In the genomic region with DNA sequence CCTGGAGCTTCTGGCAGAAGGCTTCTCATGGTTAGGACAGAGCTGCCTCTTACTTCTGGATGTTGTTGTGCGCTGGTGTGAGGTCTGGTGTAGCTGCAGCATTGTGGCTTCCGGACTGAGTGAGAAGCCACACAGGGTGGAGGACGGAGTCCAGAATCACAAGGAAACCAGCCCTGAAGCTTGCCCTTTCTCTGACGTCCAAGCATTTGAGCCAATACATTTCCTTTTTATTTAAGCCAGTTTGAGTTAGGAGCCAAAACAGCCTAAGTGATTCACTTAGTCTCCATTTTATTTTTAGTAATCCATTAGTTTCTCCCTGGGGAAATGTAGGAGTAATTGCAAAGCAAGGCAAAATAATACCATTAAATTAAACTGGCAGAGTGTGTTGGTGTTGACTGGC, we compare ENCODE assay signal across 13 cellular contexts.
DNase-seq lines count a peak whose midpoint lies in the region; ATAC-seq and TF ChIP-seq lines count a peak whose summit lies in the region.
"Had no signal": no experiment of that assay in that cellular context is flagged by ENCODE, and none has a peak within 500 bp of the region (broad histone marks: within the 10 kb centered on the region; RNA-seq: fewer than 3 reads in every experiment).

No MANE protein-coding gene starts in this region.

- H4K20me1 ChIP-seq in SK-N-SH (ENCODE audit: insufficient read depth) = no peaks in the 10 kb centered on the region

- no peak overlapping the region for H3K4me2 ChIP-seq in SK-N-SH
- H3K4me2 ChIP-seq: hepatocyte had no signal

- no peak overlapping the region for H3K9ac ChIP-seq in SK-N-SH

- peaks cover 18% of the 10 kb centered on the region for H3F3A ChIP-seq in SK-N-SH (replicated peaks; ENCODE audit: insufficient read depth)

- H3K9me3 ChIP-seq in SK-N-SH (no peaks in the 10 kb centered on the region), left lung (no peaks in the 10 kb centered on the region), uterus (no peaks in the 10 kb centered on the region)
- H3K9me3 ChIP-seq: mucosa of descending colon had no signal

- TF ChIP-seq RAD21 in SK-N-SH (IDR thresholded peaks at IDR 0.05; ENCODE audit: low read length) = no peak

- ATAC-seq in SK-N-SH treated with all-trans-retinoic acid at 6 μM for 48 hours (no peak), left lung (peak; percentile 70), HG03280 (IDR thresholded peaks at IDR 0.05; ENCODE audit: unreplicated experiment) (no peak)
- ATAC-seq: mucosa of descending colon had no signal

- no peak for TF ChIP-seq EP300 in SK-N-SH (IDR thresholded peaks at IDR 0.05; ENCODE audit: borderline replicate concordance in 1 of 2, low read depth in 1 of 2, low read length in 1 of 2)

- H3K79me2 ChIP-seq in SK-N-SH (ENCODE audit: insufficient read depth) = peaks cover 21% of the 10 kb centered on the region

- H3K36me3 ChIP-seq in SK-N-SH (replicated peaks in 1 of 2; ENCODE audit: control insufficient read depth in 1 of 2, insufficient read depth in 2 of 2, low read length in 1 of 2) (peaks cover 0 to 2% of the 10 kb centered on the region in 2 experiments), left lung (no peaks in the 10 kb centered on the region), uterus (no peaks in the 10 kb centered on the region)

- intact Hi-C loops in left lung (cut with DNase I) = no loop called here
- intact Hi-C loops in uterus (cut with DNase I; ENCODE audit: low total_unique reads) = no loop called here

- H3K4me3 ChIP-seq in SK-N-SH (ENCODE audit: low read depth in 2 of 2, low read length in 1 of 2) (no peak overlapping the region), left lung (no peak overlapping the region), uterus (no peak overlapping the region)
- H3K4me3 ChIP-seq: hepatocyte, mucosa of descending colon had no signal

- no peak overlapping the region for H2AFZ ChIP-seq in SK-N-SH (ENCODE audit: low read depth)
- H2AFZ ChIP-seq: hepatocyte had no signal

- H3K27ac ChIP-seq in SK-N-SH (ENCODE audit: low read depth in 2 of 2, low read length in 1 of 2) (peak overlapping the region in 1 of 2 experiments; percentile 17; a peak in 1 of 4 replicates), left lung (peak overlapping the region in 1 of 2 donors; percentile 30), uterus (no peak overlapping the region)
- H3K27ac ChIP-seq: hepatocyte, VCaP had no signal

- CTCF ChIA-PET in SK-N-SH (lab: Yijun Ruan, JAX) = interaction anchor here (0.8 kb wide), 1 partner anchor 10 kb away, joined by 4 read pairs; no protein-coding TSS in a partner anchor

- no peak for DNase-seq in SK-N-SH
- DNase-seq in dermis blood vessel endothelial cell = peak; percentile 57
- peak in 1 of 2 donors; percentile 37 for DNase-seq in left lung
- DNase-seq in uterus = peak; percentile 22
- DNase-seq in NCI-H510A (lab: John Stamatoyannopoulos, UW) = no peak
- DNase-seq in stimulated activated CD4-positive, alpha-beta T cell treated with anti-CD3 and anti-CD28 coated beads, Interleukin-2, amount 100 ng/mL, for 48 hours = no peak
- DNase-seq: mucosa of descending colon; NCI-H1930; stimulated activated CD4-positive, alpha-beta T cell treated with anti-CD3 and anti-CD28 coated beads, Interleukin-12 subunit alpha, Interleukin-12 subunit beta, amount 100 ng/mL, for 4 hours had no signal

- TF ChIP-seq POLR2A in uterus (IDR thresholded peaks at IDR 0.05) = no peak

- H3K27me3 ChIP-seq in SK-N-SH (ENCODE audit: insufficient read depth) (no peaks in the 10 kb centered on the region), left lung (no peaks in the 10 kb centered on the region), uterus (no peaks in the 10 kb centered on the region)
- H3K27me3 ChIP-seq: hepatocyte had no signal

- POLR2A ChIA-PET in SK-N-SH (lab: Yijun Ruan, JAX) = no interaction called here

- 83% methylated on average over 4 of the region's 4 CpGs for WGBS in SK-N-SH (ENCODE audit: low lambda C conversion rate)

- no peaks in the 10 kb centered on the region for H3K9me2 ChIP-seq in SK-N-SH

- H3K4me1 ChIP-seq in SK-N-SH (ENCODE audit: control insufficient read depth in 1 of 2, insufficient read depth in 2 of 2, low read depth in 1 of 2, low read length in 1 of 2) (peaks cover 9 to 17% of the 10 kb centered on the region in 2 experiments; a peak in 3 of 4 replicates), left lung (no peaks in the 10 kb centered on the region), uterus (no peaks in the 10 kb centered on the region)

- no peak for TF ChIP-seq CTCF in SK-N-SH (IDR thresholded peaks at IDR 0.05)
- TF ChIP-seq CTCF in left lung (IDR thresholded peaks at IDR 0.05) = no peak
- TF ChIP-seq CTCF in uterus (IDR thresholded peaks at IDR 0.05) = no peak

TF ChIP-seq in SK-N-SH treated with all-trans-retinoic acid at 6 μM for 48 hours, 23 proteins besides CTCF, POLR2A, EP300 and RAD21:
- TF ChIP-seq ISL1 (CRISPR knock-in tag; IDR thresholded peaks at IDR 0.05) (peak; percentile 87), ZFP3 (CRISPR knock-in tag; IDR thresholded peaks at IDR 0.05) (no peak), SNAI2 (CRISPR knock-in tag; IDR thresholded peaks at IDR 0.05) (0 out of 2 replicates have a peak, but pooled peaks have one; percentile 14)

TF ChIP-seq in SK-N-SH, 30 proteins besides CTCF, POLR2A, EP300 and RAD21:
- TF ChIP-seq, protein P1, sequence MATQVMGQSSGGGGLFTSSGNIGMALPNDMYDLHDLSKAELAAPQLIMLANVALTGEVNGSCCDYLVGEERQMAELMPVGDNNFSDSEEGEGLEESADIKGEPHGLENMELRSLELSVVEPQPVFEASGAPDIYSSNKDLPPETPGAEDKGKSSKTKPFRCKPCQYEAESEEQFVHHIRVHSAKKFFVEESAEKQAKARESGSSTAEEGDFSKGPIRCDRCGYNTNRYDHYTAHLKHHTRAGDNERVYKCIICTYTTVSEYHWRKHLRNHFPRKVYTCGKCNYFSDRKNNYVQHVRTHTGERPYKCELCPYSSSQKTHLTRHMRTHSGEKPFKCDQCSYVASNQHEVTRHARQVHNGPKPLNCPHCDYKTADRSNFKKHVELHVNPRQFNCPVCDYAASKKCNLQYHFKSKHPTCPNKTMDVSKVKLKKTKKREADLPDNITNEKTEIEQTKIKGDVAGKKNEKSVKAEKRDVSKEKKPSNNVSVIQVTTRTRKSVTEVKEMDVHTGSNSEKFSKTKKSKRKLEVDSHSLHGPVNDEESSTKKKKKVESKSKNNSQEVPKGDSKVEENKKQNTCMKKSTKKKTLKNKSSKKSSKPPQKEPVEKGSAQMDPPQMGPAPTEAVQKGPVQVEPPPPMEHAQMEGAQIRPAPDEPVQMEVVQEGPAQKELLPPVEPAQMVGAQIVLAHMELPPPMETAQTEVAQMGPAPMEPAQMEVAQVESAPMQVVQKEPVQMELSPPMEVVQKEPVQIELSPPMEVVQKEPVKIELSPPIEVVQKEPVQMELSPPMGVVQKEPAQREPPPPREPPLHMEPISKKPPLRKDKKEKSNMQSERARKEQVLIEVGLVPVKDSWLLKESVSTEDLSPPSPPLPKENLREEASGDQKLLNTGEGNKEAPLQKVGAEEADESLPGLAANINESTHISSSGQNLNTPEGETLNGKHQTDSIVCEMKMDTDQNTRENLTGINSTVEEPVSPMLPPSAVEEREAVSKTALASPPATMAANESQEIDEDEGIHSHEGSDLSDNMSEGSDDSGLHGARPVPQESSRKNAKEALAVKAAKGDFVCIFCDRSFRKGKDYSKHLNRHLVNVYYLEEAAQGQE (IDR thresholded peaks at IDR 0.05; ENCODE audit: low read depth, low read length) = no peak
- TF ChIP-seq MXI1 (IDR thresholded peaks at IDR 0.05; ENCODE audit: low read depth, low read length) = no peak
- no peak for TF ChIP-seq TEAD4 (IDR thresholded peaks at IDR 0.05; ENCODE audit: borderline replicate concordance, insufficient read depth)
- no peak for TF ChIP-seq FOXJ3 (CRISPR knock-in tag; IDR thresholded peaks at IDR 0.05)
- no peak for TF ChIP-seq SMC3 (IDR thresholded peaks at IDR 0.05; ENCODE audit: low read depth, low read length)
- TF ChIP-seq JUND (IDR thresholded peaks at IDR 0.05) = no peak
- TF ChIP-seq, protein P2, sequence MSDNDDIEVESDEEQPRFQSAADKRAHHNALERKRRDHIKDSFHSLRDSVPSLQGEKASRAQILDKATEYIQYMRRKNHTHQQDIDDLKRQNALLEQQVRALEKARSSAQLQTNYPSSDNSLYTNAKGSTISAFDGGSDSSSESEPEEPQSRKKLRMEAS (IDR thresholded peaks at IDR 0.05; ENCODE audit: low read depth) = no peak
- TF ChIP-seq ZBTB33 (IDR thresholded peaks at IDR 0.05; ENCODE audit: borderline replicate concordance, low read depth) = no peak
- TF ChIP-seq TAF1 (IDR thresholded peaks at IDR 0.05; ENCODE audit: borderline replicate concordance, low read depth, low read length) = no peak
- no peak for TF ChIP-seq RFX5 (IDR thresholded peaks at IDR 0.05; ENCODE audit: low read length)
- TF ChIP-seq TCF12 (IDR thresholded peaks at IDR 0.05) = no peak
- TF ChIP-seq NRF1 (IDR thresholded peaks at IDR 0.05; ENCODE audit: low read depth, low read length) = no peak
- no peak for TF ChIP-seq RXRA (IDR thresholded peaks at IDR 0.05; ENCODE audit: borderline replicate concordance, low read depth)
- TF ChIP-seq FOXM1 (IDR thresholded peaks at IDR 0.05; ENCODE audit: low read depth) = no peak
- TF ChIP-seq FOSL2 (IDR thresholded peaks at IDR 0.05; ENCODE audit: borderline replicate concordance, low read depth) = no peak
- TF ChIP-seq YY1 (IDR thresholded peaks at IDR 0.05; ENCODE audit: low read depth) = no peak
TF ChIP-seq in SK-N-SH: peak in this region for 0.

Comparison
In these comparisons a context has a peak if more than half of its experiments do, and no peak if none do; other contexts are left out.
1. DNase-seq: peak in dermis blood vessel endothelial cell (single experiment) and uterus (2 of 2); none in SK-N-SH (single experiment), NCI-H510A (single experiment) and stimulated activated CD4-positive, alpha-beta T cell treated with anti-CD3 and anti-CD28 coated beads, Interleukin-2, amount 100 ng/mL, for 48 hours (0 of 2).